In the genomic region with DNA sequence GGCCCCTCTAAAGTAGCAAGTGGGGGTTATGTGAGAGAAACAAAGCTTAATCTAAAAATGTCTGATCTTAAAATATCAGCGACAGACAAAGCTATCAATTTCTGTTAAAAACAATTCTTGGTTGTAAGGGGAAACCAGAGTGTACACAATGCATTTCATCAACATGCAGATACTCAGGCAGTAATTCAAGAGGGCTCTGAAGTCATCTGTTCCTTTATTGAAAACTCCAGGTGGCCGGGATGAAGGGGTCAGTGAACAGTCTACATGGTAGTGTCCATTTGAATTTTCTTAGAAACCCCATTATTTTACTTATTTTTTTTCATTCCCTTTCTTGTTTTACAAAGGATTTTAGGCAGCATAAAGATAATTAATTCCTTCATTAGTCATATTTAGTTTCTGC, we compare ENCODE assay signal across 19 cellular contexts. TPM values are rescaled to one million over a fixed set of nuclear protein-coding genes. Genes with fewer than 3 reads are reported as not detected.
DNase-seq lines count a peak whose midpoint lies in the region; ATAC-seq and FAIRE-seq lines count a peak whose summit lies in the region.
"Had no signal": no experiment of that assay in that cellular context is flagged by ENCODE, and none has a peak within 500 bp of the region (broad histone marks: within the 10 kb centered on the region; RNA-seq: fewer than 3 reads in every experiment).

No MANE protein-coding gene starts in this region.

- no peak overlapping the region for H3K27ac Mint-ChIP-seq in stimulated activated naive B cell treated with anti-CD40 and anti-IgM and Interleukin-4, amounts not matched to agents 10 μg/mL and 1 μg/mL and 100 μg/mL, for 72 hours
- H3K27ac Mint-ChIP-seq in T-cell: no peak overlapping the region
- H3K27ac Mint-ChIP-seq: CD4-positive, alpha-beta memory T cell; memory B cell had no signal

- FAIRE-seq in islet of Langerhans (lab: Jason Lieb, UNC): peak; percentile 21
- FAIRE-seq: colon, G401.6, GM12878 had no signal

- H3K9me3 Mint-ChIP-seq in stimulated activated naive B cell treated with anti-CD40 and anti-IgM and Interleukin-4, amounts not matched to agents 10 μg/mL and 1 μg/mL and 100 μg/mL, for 72 hours: no peaks in the 10 kb centered on the region
- no peaks in the 10 kb centered on the region for H3K9me3 Mint-ChIP-seq in T-cell
- H3K9me3 Mint-ChIP-seq: memory B cell had no signal

- CTCF ChIA-PET in T-cell (lab: Charles Lee): no interaction called here

- no peaks in the 10 kb centered on the region for H3K4me1 Mint-ChIP-seq in stimulated activated naive B cell treated with anti-CD40 and anti-IgM and Interleukin-4, amounts not matched to agents 10 μg/mL and 1 μg/mL and 100 μg/mL, for 72 hours
- no peaks in the 10 kb centered on the region for H3K4me1 Mint-ChIP-seq in T-cell
- H3K4me1 Mint-ChIP-seq: CD4-positive, alpha-beta memory T cell; memory B cell had no signal

- H3K4me3 Mint-ChIP-seq in stimulated activated naive B cell treated with anti-CD40 and anti-IgM and Interleukin-4, amounts not matched to agents 10 μg/mL and 1 μg/mL and 100 μg/mL, for 72 hours: no peak overlapping the region
- no peak overlapping the region for H3K4me3 Mint-ChIP-seq in T-cell
- H3K4me3 Mint-ChIP-seq: CD4-positive, alpha-beta memory T cell; memory B cell had no signal

- H3K36me3 Mint-ChIP-seq in stimulated activated naive B cell treated with anti-CD40 and anti-IgM and Interleukin-4, amounts not matched to agents 10 μg/mL and 1 μg/mL and 100 μg/mL, for 72 hours: no peaks in the 10 kb centered on the region
- H3K36me3 Mint-ChIP-seq in T-cell: no peaks in the 10 kb centered on the region
- H3K36me3 Mint-ChIP-seq: CD4-positive, alpha-beta memory T cell; memory B cell had no signal

- DNase-seq in DMS153 (lab: John Stamatoyannopoulos, UW) (peak; percentile 23), NCI-H2029 treated with DMSO at 0.1 percent for 48 hours (lab: John Stamatoyannopoulos, UW) (peak; percentile 24), SHP77 (lab: John Stamatoyannopoulos, UW) (peak; percentile 75 to 84), NCI-H2227 treated with DMSO at 0.1 percent for 48 hours (lab: John Stamatoyannopoulos, UW) (no peak), NK-92 (lab: John Stamatoyannopoulos, UW; ENCODE audit: unreplicated experiment) (no peak), T-cell (no peak)
- no peak for DNase-seq in stimulated activated naive B cell treated with anti-CD40 and anti-IgM and Interleukin-4, amounts not matched to agents 10 μg/mL and 1 μg/mL and 100 μg/mL, for 72 hours
- DNase-seq: activated gamma-delta T cell; amniotic stem cell; CD4-positive, alpha-beta memory T cell; GOT3; NCI-H1694; stimulated activated CD4-positive, alpha-beta T cell treated with anti-CD3 and anti-CD28 coated beads, Interleukin-2, amount 100 ng/mL, for 24 hours; testis had no signal

- POLR2A ChIA-PET in T-cell (lab: Charles Lee): no interaction called here

- peaks cover 7 to 8% of the 10 kb centered on the region in 2 donors for H3K27me3 Mint-ChIP-seq in stimulated activated naive B cell treated with anti-CD40 and anti-IgM and Interleukin-4, amounts not matched to agents 10 μg/mL and 1 μg/mL and 100 μg/mL, for 72 hours
- no peaks in the 10 kb centered on the region for H3K27me3 Mint-ChIP-seq in T-cell

- ATAC-seq in stimulated activated naive B cell treated with anti-CD40 and anti-IgM and Interleukin-4, amounts not matched to agents 10 μg/mL and 1 μg/mL and 100 μg/mL, for 72 hours (replicated peaks): no peak
- no peak for ATAC-seq in T-cell (replicated peaks in 1 of 4)
- ATAC-seq: GM12878 had no signal

RNA-seq across cellular contexts. Expression of a gene that starts 36.7 kb away (rescaled TPM):
- not detected for total RNA-seq in T-cell
- total RNA-seq: CD4-positive, alpha-beta memory T cell; GM12878 had no signal

Comparison
In these comparisons a context has a peak if more than half of its experiments do, and no peak if none do; other contexts are left out.
1. DNase-seq: peak in DMS153 (single experiment), NCI-H2029 treated with DMSO at 0.1 percent for 48 hours (single experiment) and SHP77 (2 of 2); none in stimulated activated naive B cell treated with anti-CD40 and anti-IgM and Interleukin-4, amounts not matched to agents 10 μg/mL and 1 μg/mL and 100 μg/mL, for 72 hours (single experiment), NCI-H2227 treated with DMSO at 0.1 percent for 48 hours (single experiment), NK-92 (single experiment) and T-cell (0 of 34).